In the genomic region with DNA sequence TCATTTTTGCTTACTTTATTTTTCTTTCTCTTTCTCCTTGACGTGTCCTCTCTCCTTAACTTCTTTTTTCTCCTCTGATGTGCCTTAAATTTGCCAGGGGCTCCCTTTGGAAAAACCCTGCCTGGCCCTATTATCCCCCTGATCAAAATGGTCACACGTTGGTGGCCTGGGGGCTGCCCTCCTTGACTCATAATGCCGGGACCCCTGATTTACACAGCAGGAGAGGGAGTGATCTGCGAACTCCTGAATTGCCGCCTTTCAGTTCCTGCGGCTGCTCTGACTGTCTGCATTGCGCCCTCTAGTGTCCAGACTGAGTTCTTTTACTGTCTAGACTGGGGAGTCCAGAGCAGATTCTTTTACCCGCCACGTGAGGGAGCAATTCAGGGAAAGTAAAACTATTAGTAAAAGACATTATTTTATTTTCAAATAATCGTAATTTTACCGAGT, we compare ENCODE assay signal across 8 cellular contexts. TPM values are rescaled to one million over a fixed set of nuclear protein-coding genes. Genes with fewer than 3 reads are reported as not detected.
A peak's percentile ranks its signal among the peaks of the same experiment; 100 is the strongest.
DNase-seq lines count a peak whose midpoint lies in the region; ATAC-seq, FAIRE-seq and TF ChIP-seq lines count a peak whose summit lies in the region.

No MANE protein-coding gene starts in this region.

- H3K4me3 ChIP-seq in endothelial cell of umbilical vein (replicated peaks in 1 of 3; ENCODE audit: insufficient read depth in 1 of 3, low read depth in 1 of 3, low read length in 3 of 3) (no peak overlapping the region), mucosa of rectum (ENCODE audit: low read length in 2 of 2) (peak overlapping the region; percentile 49 to 54)

- ATAC-seq in GM21423 (IDR thresholded peaks at IDR 0.05; ENCODE audit: unreplicated experiment), result peak; percentile 62

- H3K9ac ChIP-seq in endothelial cell of umbilical vein (replicated peaks; ENCODE audit: extremely low read depth, insufficient read depth, low read length), result peak overlapping the region; percentile 30
- H3K9ac ChIP-seq in mucosa of rectum (ENCODE audit: low read depth in 1 of 2, low read length in 2 of 2), result peak overlapping the region in 1 of 2 donors; percentile 43

- no peak for TF ChIP-seq POLR2A in endothelial cell of umbilical vein (IDR thresholded peaks at IDR 0.05; ENCODE audit: low read depth, low read length)

- H3K9me3 ChIP-seq in endothelial cell of umbilical vein (replicated peaks; ENCODE audit: control insufficient read depth, insufficient read depth, low read length) (no peaks in the 10 kb centered on the region), mucosa of rectum (ENCODE audit: control insufficient read depth in 2 of 2, low read length in 2 of 2) (no peaks in the 10 kb centered on the region)

- H3K79me2 ChIP-seq in endothelial cell of umbilical vein (ENCODE audit: control insufficient read depth, insufficient read depth, low read length), result no peaks in the 10 kb centered on the region

- BruUV-seq in endothelial cell of umbilical vein (replicated peaks; lab: Mats Ljungman, UMichigan), result no TSS peak

- H3K27me3 ChIP-seq in endothelial cell of umbilical vein (ENCODE audit: control insufficient read depth in 2 of 2, insufficient read depth in 2 of 2, low read length in 2 of 2) (peaks cover 3 to 9% of the 10 kb centered on the region in 2 experiments), mucosa of rectum (ENCODE audit: control insufficient read depth in 2 of 2, insufficient read depth in 2 of 2, low read length in 2 of 2) (peaks cover 3 to 6% of the 10 kb centered on the region in 2 donors)

- H3K27ac ChIP-seq in endothelial cell of umbilical vein (ENCODE audit: insufficient read depth, low read depth, low read length) (no peak overlapping the region), mucosa of rectum (ENCODE audit: low read depth in 2 of 2, low read length in 2 of 2) (no peak overlapping the region)

- TF ChIP-seq CTCF in endothelial cell of umbilical vein (IDR thresholded peaks at IDR 0.05; ENCODE audit: extremely low read depth in 1 of 2, insufficient read depth in 1 of 2, low read depth in 1 of 2, low read length in 2 of 2), result peak; percentile 89 to 99

- POLR2A ChIA-PET in endothelial cell of umbilical vein (lab: Charles Lee), result no interaction called here

- H3K4me1 ChIP-seq in endothelial cell of umbilical vein (ENCODE audit: control insufficient read depth, extremely low read depth, insufficient read depth, low read length) (no peaks in the 10 kb centered on the region), mucosa of rectum (ENCODE audit: control insufficient read depth in 2 of 2, insufficient read depth in 2 of 2, low read length in 2 of 2) (peaks cover 0 to 4% of the 10 kb centered on the region in 2 donors)

- no peaks in the 10 kb centered on the region for H3K36me3 ChIP-seq in endothelial cell of umbilical vein (ENCODE audit: control insufficient read depth in 2 of 2, extremely low read depth in 1 of 2, insufficient read depth in 2 of 2, low read length in 2 of 2)
- H3K36me3 ChIP-seq in mucosa of rectum (ENCODE audit: control insufficient read depth in 2 of 2, insufficient read depth in 2 of 2, low read length in 2 of 2), result no peaks in the 10 kb centered on the region

- peak overlapping the region; percentile 89 for H2AFZ ChIP-seq in endothelial cell of umbilical vein (ENCODE audit: low read depth, low read length)

- peak overlapping the region; percentile 78 for H3K4me2 ChIP-seq in endothelial cell of umbilical vein (ENCODE audit: insufficient read depth, low read length)

- no peaks in the 10 kb centered on the region for H4K20me1 ChIP-seq in endothelial cell of umbilical vein (replicated peaks; ENCODE audit: control insufficient read depth, extremely low read depth, insufficient read depth, low read length)

- intact Hi-C loops in endothelial cell of umbilical vein (cut with micrococcal nuclease), result loop anchor here (1.0 kb wide), 1 partner anchor 198 kb away; no protein-coding TSS in a partner anchor

- no peaks in the 10 kb centered on the region for H3K9me1 ChIP-seq in endothelial cell of umbilical vein (replicated peaks; ENCODE audit: control insufficient read depth, extremely low read depth, insufficient read depth, low read length)

- peak; percentile 84 for DNase-seq in DMS114 treated with DMSO at 0.1 percent for 48 hours (lab: John Stamatoyannopoulos, UW; ENCODE audit: unreplicated experiment)
- peak; percentile 60 for DNase-seq in HTR-8/SVneo (ENCODE audit: insufficient read length, low spot score)
- peak; percentile 83 for DNase-seq in NOMO-1 treated with dmso at 0.1 percent for 144 hours (lab: John Stamatoyannopoulos, UW; ENCODE audit: unreplicated experiment)
- peak; percentile 71 for DNase-seq in activated CD8-positive, alpha-beta memory T cell treated with anti-CD3 and anti-CD28 coated beads, Interleukin-2, amount 50 U/mL, for 1 hour (ENCODE audit: extremely low read depth)
- DNase-seq in endothelial cell of umbilical vein (ENCODE audit: low read depth, low spot score), result peak; percentile 78
- DNase-seq in stimulated activated CD8-positive, alpha-beta memory T cell treated with anti-CD3 and anti-CD28 coated beads, Interleukin-7, amount 100 ng/mL, for 4 hours (ENCODE audit: low read depth in 2 of 2), result peak; percentile 62 to 82

- no peak for FAIRE-seq in HTR-8/SVneo (lab: Jason Lieb, UNC)
- peak; percentile 97 for FAIRE-seq in endothelial cell of umbilical vein (lab: Jason Lieb, UNC)

- CTCF ChIA-PET in endothelial cell of umbilical vein (lab: Charles Lee), result interaction anchor here (1.1 kb wide), 1 partner anchor 17 kb away, joined by 4 read pairs; no protein-coding TSS in a partner anchor

- dilution Hi-C loops in endothelial cell of umbilical vein (cut with MboI; ENCODE audit: extremely low pct_ligation_motif_present, low sequenced_read_pairs), result no loop called here

TF ChIP-seq in endothelial cell of umbilical vein, 7 proteins besides CTCF, POLR2A, EP300 and RAD21:
- TF ChIP-seq, protein P1, sequence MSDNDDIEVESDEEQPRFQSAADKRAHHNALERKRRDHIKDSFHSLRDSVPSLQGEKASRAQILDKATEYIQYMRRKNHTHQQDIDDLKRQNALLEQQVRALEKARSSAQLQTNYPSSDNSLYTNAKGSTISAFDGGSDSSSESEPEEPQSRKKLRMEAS (IDR thresholded peaks at IDR 0.05; ENCODE audit: insufficient read depth, insufficient read length), result no peak
- TF ChIP-seq GATA2 (IDR thresholded peaks at IDR 0.05; ENCODE audit: insufficient read depth, insufficient read length, low read depth, low read length) (no peak), POLR2AphosphoS5 (IDR thresholded peaks at IDR 0.05; ENCODE audit: insufficient read depth, low read depth, low read length) (no peak), MYC (IDR thresholded peaks at IDR 0.05; ENCODE audit: low read depth, low read length) (no peak), EZH2 (IDR thresholded peaks at IDR 0.05; ENCODE audit: borderline replicate concordance, low read depth, low read length, severe bottlenecking) (no peak), JUN (IDR thresholded peaks at IDR 0.05; ENCODE audit: borderline replicate concordance, insufficient read depth, insufficient read length, low read depth) (no peak), FOS (IDR thresholded peaks at IDR 0.05; ENCODE audit: borderline replicate concordance, insufficient read depth, low read length) (no peak)

RNA-seq across cellular contexts. Expression of a gene that starts 44.8 kb away (rescaled TPM):
- total RNA-seq in endothelial cell of umbilical vein, result not detected in 2 replicates
- polyA plus RNA-seq in endothelial cell of umbilical vein, result not detected in 2 replicates
- polyA plus RNA-seq in endothelial cell of umbilical vein (2011; cell fraction: cytosol; rRNA removed), result not detected in 2 replicates
- not detected in 2 replicates for polyA plus RNA-seq in endothelial cell of umbilical vein (2011; cell fraction: nucleus; rRNA removed)
- polyA plus RNA-seq in endothelial cell of umbilical vein (2012), result not detected in 2 replicates
- not detected in 2 replicates for polyA minus RNA-seq in endothelial cell of umbilical vein
- not detected for polyA minus RNA-seq in endothelial cell of umbilical vein (2011; cell fraction: cytosol; rRNA and poly(A)+ RNA removed)
- polyA minus RNA-seq in endothelial cell of umbilical vein (2011; cell fraction: nucleus; rRNA and poly(A)+ RNA removed), result not detected in 2 replicates

Comparison
In these comparisons a context has a peak if more than half of its experiments do, and no peak if none do; other contexts are left out.
1. H3K4me3 ChIP-seq: peak in mucosa of rectum (2 of 2); none in endothelial cell of umbilical vein (0 of 3).
2. Peak in every context shown above with its lines, with median percentiles within 50 percentile points of each other: DNase-seq.